In the genomic region with DNA sequence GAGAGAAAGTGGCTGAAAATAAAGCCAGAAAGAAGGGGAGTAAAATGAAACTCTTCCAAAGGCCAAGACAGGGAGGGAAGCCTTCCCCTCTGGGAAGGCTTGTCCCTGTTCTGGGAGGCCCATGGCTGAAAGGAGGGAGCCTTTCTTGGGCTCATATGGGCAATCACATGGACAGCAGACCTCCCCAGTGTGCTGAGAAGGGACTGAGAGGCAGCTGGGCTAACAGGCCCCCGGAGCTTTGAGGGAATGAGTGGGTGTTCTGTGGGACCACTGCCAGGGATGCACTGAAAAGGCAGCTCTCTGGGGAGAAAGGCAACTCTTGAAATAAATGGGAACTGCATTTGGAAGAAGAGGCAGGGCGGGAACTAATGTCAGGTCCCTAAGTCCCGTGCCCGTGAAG, we compare ENCODE assay signal across 20 cellular contexts. TPM values are rescaled to one million over a fixed set of nuclear protein-coding genes. Genes with fewer than 3 reads are reported as not detected.
DNase-seq lines count a peak whose midpoint lies in the region; ATAC-seq and TF ChIP-seq lines count a peak whose summit lies in the region.
"Had no signal": no experiment of that assay in that cellular context is flagged by ENCODE, and none has a peak within 500 bp of the region (broad histone marks: within the 10 kb centered on the region; RNA-seq: fewer than 3 reads in every experiment).

No MANE protein-coding gene starts in this region.

- no peak overlapping the region for H2AK5ac ChIP-seq in trophoblast cell (ENCODE audit: low read length)

- peak overlapping the region; percentile 39 for H4K91ac ChIP-seq in trophoblast cell (ENCODE audit: low read depth, low read length)

- H3K9me3 ChIP-seq in A673 (ENCODE audit: low read depth, low read length, poor library complexity, severe bottlenecking) (peaks cover 5% of the 10 kb centered on the region), trophoblast cell (ENCODE audit: insufficient read depth, low read depth, low read length) (peaks cover 4% of the 10 kb centered on the region)

- no peaks in the 10 kb centered on the region for H3K36me3 Mint-ChIP-seq in T-helper 2 cell treated with Interferon-gamma antibody and Interleukin-4, amounts not matched to agents 5 μg/mL and 100 μg/mL, for 36 hours (ENCODE audit: low read depth)
- no peaks in the 10 kb centered on the region for H3K36me3 Mint-ChIP-seq in immature natural killer cell

- no peak overlapping the region for H3K9ac ChIP-seq in trophoblast cell (ENCODE audit: low read length)
- H3K9ac ChIP-seq: BLaER1 had no signal

- H4K8ac ChIP-seq in trophoblast cell (ENCODE audit: low read depth, low read length), result no peak overlapping the region

- H3K27ac ChIP-seq in A673 (ENCODE audit: low read depth, low read length, poor library complexity, severe bottlenecking), result no peak overlapping the region
- H3K27ac ChIP-seq in VCaP, result peak overlapping the region; percentile 69; the same call in 1 of the 2 replicates
- peak overlapping the region; percentile 67 for H3K27ac ChIP-seq in trophoblast cell (ENCODE audit: low read depth, low read length)
- H3K27ac ChIP-seq in foreskin keratinocyte, result no peak overlapping the region
- H3K27ac ChIP-seq: BLaER1 had no signal

- H3K4ac ChIP-seq in trophoblast cell (ENCODE audit: low read depth, low read length), result no peak overlapping the region

- H4K12ac ChIP-seq in trophoblast cell (ENCODE audit: low read depth, low read length), result no peak overlapping the region

- H3K4me1 Mint-ChIP-seq in T-helper 2 cell treated with Interferon-gamma antibody and Interleukin-4, amounts not matched to agents 5 μg/mL and 100 μg/mL, for 36 hours (ENCODE audit: low read depth), result no peaks in the 10 kb centered on the region
- H3K4me1 Mint-ChIP-seq in immature natural killer cell, result no peaks in the 10 kb centered on the region
- H3K4me1 Mint-ChIP-seq: CD4-positive, alpha-beta memory T cell had no signal

- CTCF ChIA-PET in A673 (lab: Charles Lee), result interaction anchor here (0.6 kb wide), 1 partner anchor 105 kb away, joined by 3 read pairs; no protein-coding TSS in a partner anchor

- H3K4me3 ChIP-seq in A673 (ENCODE audit: low read depth, low read length, poor library complexity, severe bottlenecking), result no peak overlapping the region
- H3K4me3 ChIP-seq in trophoblast cell (ENCODE audit: low read depth, low read length), result no peak overlapping the region
- H3K4me3 ChIP-seq: BLaER1, GM23338 had no signal

- no peak overlapping the region for H2BK120ac ChIP-seq in trophoblast cell (ENCODE audit: insufficient read depth, low read length, poor library complexity)

- intact Hi-C loops in A673 (cut with micrococcal nuclease; ENCODE audit: unreplicated experiment), result no loop called here

- H3K23ac ChIP-seq in trophoblast cell (ENCODE audit: low read length), result no peak overlapping the region

- H3K9me3 Mint-ChIP-seq in T-helper 2 cell treated with Interferon-gamma antibody and Interleukin-4, amounts not matched to agents 5 μg/mL and 100 μg/mL, for 36 hours, result no peaks in the 10 kb centered on the region
- H3K9me3 Mint-ChIP-seq in immature natural killer cell, result peaks cover 0 to 3% (median 0%) of the 10 kb centered on the region in 6 donors

- no peak overlapping the region for H2BK5ac ChIP-seq in trophoblast cell (ENCODE audit: low read depth, low read length, poor library complexity)

- no peak for ATAC-seq in foreskin keratinocyte
- ATAC-seq: GM23338, Panc1 had no signal

- no peaks in the 10 kb centered on the region for H3K79me2 ChIP-seq in trophoblast cell (ENCODE audit: control insufficient read depth, insufficient read depth, low read length, poor library complexity)

- H3K4me1 ChIP-seq in A673 (ENCODE audit: insufficient read depth, low read length, poor library complexity, severe bottlenecking) (peaks cover 38% of the 10 kb centered on the region), trophoblast cell (ENCODE audit: control insufficient read depth in 1 of 2, insufficient read depth in 2 of 2, low read length in 2 of 2) (peaks cover 9 to 13% of the 10 kb centered on the region in 2 experiments), foreskin keratinocyte (no peaks in the 10 kb centered on the region)

- peak; percentile 33 for DNase-seq in NCI-H2171 treated with DMSO at 0.1 percent for 48 hours (lab: John Stamatoyannopoulos, UW)
- DNase-seq in NCI-H2171 (lab: John Stamatoyannopoulos, UW), result no peak
- peak; percentile 59 for DNase-seq in A673 (ENCODE audit: low spot score)
- DNase-seq in trophoblast cell, result no peak
- DNase-seq in T-helper 2 cell treated with Interferon-gamma antibody and Interleukin-4, amounts not matched to agents 5 μg/mL and 100 μg/mL, for 36 hours (ENCODE audit: low spot score), result no peak
- no peak for DNase-seq in immature natural killer cell
- no peak for DNase-seq in foreskin keratinocyte
- DNase-seq: Calu3; CD4-positive, alpha-beta memory T cell; HCEC 1CT; IMR-90; NCI-H1436 treated with DMSO at 0.1 percent for 48 hours; NCI-H2081; NCI-H446; NCI-H526 treated with DMSO at 0.1 percent for 48 hours had no signal

- H2AFZ ChIP-seq in trophoblast cell (ENCODE audit: insufficient read depth, low read length, poor library complexity), result no peak overlapping the region
- H2AFZ ChIP-seq: GM23338 had no signal

- no peak overlapping the region for H3K4me3 Mint-ChIP-seq in T-helper 2 cell treated with Interferon-gamma antibody and Interleukin-4, amounts not matched to agents 5 μg/mL and 100 μg/mL, for 36 hours
- no peak overlapping the region for H3K4me3 Mint-ChIP-seq in immature natural killer cell
- H3K4me3 Mint-ChIP-seq: CD4-positive, alpha-beta memory T cell; GM23338 had no signal

- peaks cover 3% of the 10 kb centered on the region for H3K79me1 ChIP-seq in trophoblast cell (ENCODE audit: low read length)

- POLR2A ChIA-PET in A673 (lab: Charles Lee; ENCODE audit: low non-redundant PET), result no interaction called here

- no peak overlapping the region for H3K27ac Mint-ChIP-seq in T-helper 2 cell treated with Interferon-gamma antibody and Interleukin-4, amounts not matched to agents 5 μg/mL and 100 μg/mL, for 36 hours
- H3K27ac Mint-ChIP-seq in immature natural killer cell, result no peak overlapping the region
- H3K27ac Mint-ChIP-seq: CD4-positive, alpha-beta memory T cell; GM23338 had no signal

- H3K36me3 ChIP-seq in A673 (ENCODE audit: insufficient read depth, low read length, poor library complexity, severe bottlenecking), result no peaks in the 10 kb centered on the region
- peaks cover 16 to 19% of the 10 kb centered on the region in 2 experiments for H3K36me3 ChIP-seq in trophoblast cell (ENCODE audit: control insufficient read depth in 1 of 2, insufficient read depth in 2 of 2, low read length in 2 of 2)
- H3K36me3 ChIP-seq: BLaER1 had no signal

- BruUV-seq in A673 (replicated peaks; lab: Mats Ljungman, UMichigan), result no TSS peak

- no CpG with 5 or more reads among the region's 4 CpGs for WGBS in trophoblast cell (ENCODE audit: extremely low coverage, insufficient coverage, insufficient read length)

- TF ChIP-seq CTCF in A673 (conservative IDR thresholded peaks at IDR 0.05; ENCODE audit: low read depth, low read length) (no peak), VCaP (conservative IDR thresholded peaks at IDR 0.05) (no peak), foreskin keratinocyte (conservative IDR thresholded peaks at IDR 0.05) (no peak)

- no peak overlapping the region for H3K14ac ChIP-seq in trophoblast cell (ENCODE audit: low read length)

- peaks cover 12% of the 10 kb centered on the region for H3K27me3 Mint-ChIP-seq in T-helper 2 cell treated with Interferon-gamma antibody and Interleukin-4, amounts not matched to agents 5 μg/mL and 100 μg/mL, for 36 hours (ENCODE audit: low read depth)
- H3K27me3 Mint-ChIP-seq in immature natural killer cell (ENCODE audit: low read depth in 3 of 3), result peaks cover 3 to 7% (median 4%) of the 10 kb centered on the region in 3 donors

- no peak overlapping the region for H3K4me2 ChIP-seq in trophoblast cell (ENCODE audit: low read length)
- H3K4me2 ChIP-seq: BLaER1, GM23338 had no signal

- peak overlapping the region; percentile 0 for H2BK12ac ChIP-seq in trophoblast cell (ENCODE audit: low read length)

- peak overlapping the region; percentile 5 for H3K18ac ChIP-seq in trophoblast cell (ENCODE audit: low read length)

- H3K27me3 ChIP-seq in A673 (replicated peaks; ENCODE audit: insufficient read depth, low read depth, low read length, poor library complexity), result no peaks in the 10 kb centered on the region
- no peaks in the 10 kb centered on the region for H3K27me3 ChIP-seq in trophoblast cell (ENCODE audit: insufficient read depth, low read length)
- H3K27me3 ChIP-seq in foreskin keratinocyte, result peaks cover 49% of the 10 kb centered on the region
- H3K27me3 ChIP-seq: BLaER1 had no signal

RNA-seq across cellular contexts. Expression of a gene that starts 39.1 kb away (rescaled TPM):
- total RNA-seq in A673 (2021) (0.13 and 0.24 TPM in 2 replicates), foreskin keratinocyte (under 0.01 and 0.20 TPM in 2 replicates)
- 41.0 and 46.4 TPM in 2 replicates for polyA plus RNA-seq in trophoblast cell (2013)
- polyA plus RNA-seq in immature natural killer cell (not detected), foreskin keratinocyte (0.03 TPM in 1 of 2 replicates, not detected in the other)
- total RNA-seq: Calu3; CD4-positive, alpha-beta memory T cell; IMR-90; SK-MEL-5 had no signal
- polyA plus RNA-seq: CD4-positive, alpha-beta memory T cell; IMR-90 had no signal

Comparison
In these comparisons a context has a peak if more than half of its experiments do, and no peak if none do; other contexts are left out.
1. DNase-seq: peak in NCI-H2171 treated with DMSO at 0.1 percent for 48 hours (single experiment) and A673 (single experiment); none in NCI-H2171 (single experiment), trophoblast cell (0 of 2), T-helper 2 cell treated with Interferon-gamma antibody and Interleukin-4, amounts not matched to agents 5 μg/mL and 100 μg/mL, for 36 hours (single experiment), immature natural killer cell (0 of 3) and foreskin keratinocyte (0 of 2).
2. H3K27ac ChIP-seq: peak in VCaP (single experiment) and trophoblast cell (single experiment); none in A673 (single experiment) and foreskin keratinocyte (single experiment).